8 cellular contexts compared by ENCODE assay signal in genomic region chr11:10351768-10352641, GRCh38. TPM values are rescaled to one million over a fixed set of nuclear protein-coding genes. Genes with fewer than 3 reads are reported as not detected.
DNase-seq lines count a peak whose midpoint lies in the region; ATAC-seq and TF ChIP-seq lines count a peak whose summit lies in the region.

No MANE protein-coding gene starts in this region.

- peaks cover 5 to 6% of the 10 kb centered on the region in 2 donors for H3K4me1 ChIP-seq in mucosa of rectum (ENCODE audit: control insufficient read depth in 2 of 2, insufficient read depth in 2 of 2, low read length in 2 of 2)

- no peak overlapping the region for H3K27ac Mint-ChIP-seq in natural killer cell

- H3K4me1 Mint-ChIP-seq in natural killer cell: no peaks in the 10 kb centered on the region

- no peak overlapping the region for H3K4me3 Mint-ChIP-seq in natural killer cell

- no peak for TF ChIP-seq CTCF in epithelial cell of proximal tubule (conservative IDR thresholded peaks at IDR 0.05; ENCODE audit: low read depth, low read length)
- no peak for TF ChIP-seq CTCF in natural killer cell (IDR thresholded peaks at IDR 0.05)

- H3K27me3 ChIP-seq in mucosa of rectum (ENCODE audit: control insufficient read depth in 2 of 2, insufficient read depth in 2 of 2, low read length in 2 of 2): no peaks in the 10 kb centered on the region

- H3K36me3 ChIP-seq in mucosa of rectum (ENCODE audit: control insufficient read depth in 2 of 2, insufficient read depth in 2 of 2, low read length in 2 of 2): no peaks in the 10 kb centered on the region

- peak overlapping the region; percentile 72 to 82 for H3K27ac ChIP-seq in mucosa of rectum (ENCODE audit: low read depth in 2 of 2, low read length in 2 of 2)

- H3K4me3 ChIP-seq in epithelial cell of proximal tubule (ENCODE audit: low read depth, low read length) (no peak overlapping the region), mucosa of rectum (ENCODE audit: low read length in 2 of 2) (no peak overlapping the region)

- no peaks in the 10 kb centered on the region for H3K9me3 ChIP-seq in mucosa of rectum (ENCODE audit: control insufficient read depth in 2 of 2, low read length in 2 of 2)

- ATAC-seq in natural killer cell (no peak), GM18519 (IDR thresholded peaks at IDR 0.05; ENCODE audit: low FRiP score, unreplicated experiment) (no peak)

- intact Hi-C loops in natural killer cell (cut with micrococcal nuclease): no loop called here

- H3K9ac ChIP-seq in mucosa of rectum (ENCODE audit: low read depth in 1 of 2, low read length in 2 of 2): peak overlapping the region in 1 of 2 donors; percentile 61

- no peaks in the 10 kb centered on the region for H3K36me3 Mint-ChIP-seq in natural killer cell

- no peaks in the 10 kb centered on the region for H3K9me3 Mint-ChIP-seq in natural killer cell

- peaks cover 13 to 29% of the 10 kb centered on the region in 2 donors for H3K27me3 Mint-ChIP-seq in natural killer cell (ENCODE audit: low read depth in 2 of 2)

- DNase-seq in COR-L47 (lab: John Stamatoyannopoulos, UW): peak; percentile 85
- DNase-seq in NCI-H345 treated with DMSO at 0.1 percent for 48 hours (lab: John Stamatoyannopoulos, UW; ENCODE audit: unreplicated experiment): peak; percentile 87
- DNase-seq in epithelial cell of proximal tubule (ENCODE audit: low read depth): peak; percentile 82
- DNase-seq in natural killer cell: no peak
- no peak for DNase-seq in NCI-H187 treated with DMSO at 0.1 percent for 48 hours (lab: John Stamatoyannopoulos, UW)
- no peak for DNase-seq in NCI-H526 treated with DMSO at 0.1 percent for 48 hours (lab: John Stamatoyannopoulos, UW)

RNA-seq across cellular contexts. Expression of gene ADM, which starts 47.1 kb away (rescaled TPM):
- total RNA-seq in epithelial cell of proximal tubule: 41.2 and 74.2 TPM in 2 replicates
- total RNA-seq in natural killer cell: 1 to 10 TPM in 2 of 3 donors, under 1 TPM in 1; 0.82 to 7.0 (median 5.8) TPM

RNA-seq across cellular contexts. Expression of gene SBF2, which starts 58.0 kb away (rescaled TPM):
- total RNA-seq in epithelial cell of proximal tubule (15.6 and 26.2 TPM in 2 replicates), natural killer cell (10 to 100 TPM; 25.2 to 26.9 (median 26.3) TPM)

Comparison
In these comparisons a context has a peak if more than half of its experiments do, and no peak if none do; other contexts are left out.
1. DNase-seq: peak in COR-L47 (single experiment), NCI-H345 treated with DMSO at 0.1 percent for 48 hours (single experiment) and epithelial cell of proximal tubule (single experiment); none in natural killer cell (single experiment), NCI-H187 treated with DMSO at 0.1 percent for 48 hours (single experiment) and NCI-H526 treated with DMSO at 0.1 percent for 48 hours (single experiment).